In the genomic region with DNA sequence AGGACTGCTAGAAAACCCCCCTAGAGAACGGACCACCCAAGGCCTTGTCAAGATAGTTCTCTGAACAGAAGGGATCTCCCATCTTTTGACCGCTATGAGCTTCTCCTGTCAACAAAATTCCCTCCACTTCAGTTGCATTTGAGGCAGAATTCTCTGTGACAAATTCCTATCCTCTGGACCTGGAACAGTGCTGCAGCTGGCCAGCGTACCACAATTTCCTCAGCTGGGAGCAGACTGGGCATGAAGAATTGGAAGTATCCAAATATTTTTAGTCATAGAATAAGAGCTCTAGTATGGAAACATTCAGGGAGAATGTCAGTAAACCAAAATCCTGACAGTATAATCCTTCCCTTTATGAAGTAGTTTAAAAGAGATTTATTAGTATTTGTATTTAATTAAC, we compare ENCODE assay signal across 23 cellular contexts.
"Had no signal": no experiment of that assay in that cellular context is flagged by ENCODE, and none has a peak within 500 bp of the region (broad histone marks: within the 10 kb centered on the region; RNA-seq: fewer than 3 reads in every experiment).

No MANE protein-coding gene starts in this region.

- H3K36me3 Mint-ChIP-seq: mesothelial cell of epicardium; natural killer cell treated with Interleukin-12 subunit alpha and Interleukin-12 subunit beta and Interleukin-15 and Interleukin-18, amount 100 ng/mL, for 72 hours had no signal

- DNase-seq: heart right ventricle; islet precursor cell; lower lobe of right lung; mammary epithelial cell; mesendoderm; naive thymus-derived CD4-positive, alpha-beta T cell; ovary; right lobe of liver; stimulated activated CD4-positive, alpha-beta T cell treated with anti-CD3 and anti-CD28 coated beads, Interleukin-4, amount 100 ng/mL, for 24 hours; stimulated activated naive B cell treated with anti-CD40 and anti-IgM and Interleukin-4, amounts not matched to agents 10 μg/mL and 1 μg/mL and 100 μg/mL, for 72 hours; stimulated activated naive CD8-positive, alpha-beta T cell treated with anti-CD3 and anti-CD28 coated beads, Interleukin-15, Interleukin-2, amounts not matched to agents 100 U/mL and 50 U/mL, for 24 hours; stomach; testis; thyroid gland; transverse colon; upper lobe of left lung had no signal

- H3K9me3 Mint-ChIP-seq: mesothelial cell of epicardium; naive thymus-derived CD4-positive, alpha-beta T cell; natural killer cell treated with Interleukin-12 subunit alpha and Interleukin-12 subunit beta and Interleukin-15 and Interleukin-18, amount 100 ng/mL, for 72 hours; stimulated activated naive B cell treated with anti-CD40 and anti-IgM and Interleukin-4, amounts not matched to agents 10 μg/mL and 1 μg/mL and 100 μg/mL, for 72 hours had no signal

- H3K27me3 Mint-ChIP-seq: naive thymus-derived CD4-positive, alpha-beta T cell; natural killer cell treated with Interleukin-12 subunit alpha and Interleukin-12 subunit beta and Interleukin-15 and Interleukin-18, amount 100 ng/mL, for 72 hours; progenitor cell of endocrine pancreas; stimulated activated naive B cell treated with anti-CD40 and anti-IgM and Interleukin-4, amounts not matched to agents 10 μg/mL and 1 μg/mL and 100 μg/mL, for 72 hours had no signal

- H3K4me3 Mint-ChIP-seq: mesothelial cell of epicardium; naive thymus-derived CD4-positive, alpha-beta T cell; natural killer cell treated with Interleukin-12 subunit alpha and Interleukin-12 subunit beta and Interleukin-15 and Interleukin-18, amount 100 ng/mL, for 72 hours; stimulated activated naive B cell treated with anti-CD40 and anti-IgM and Interleukin-4, amounts not matched to agents 10 μg/mL and 1 μg/mL and 100 μg/mL, for 72 hours had no signal

- H3K27ac ChIP-seq: heart right ventricle, hepatocyte, lower lobe of right lung, ovary, right atrium auricular region, right lobe of liver, skin epidermis, stomach, testis, thyroid gland, transverse colon, upper lobe of left lung, vagina had no signal

- H3K27me3 ChIP-seq: heart right ventricle, hepatocyte, ovary, right atrium auricular region, right lobe of liver, stomach, testis, thyroid gland, transverse colon, upper lobe of left lung, vagina had no signal

- ATAC-seq: lower lobe of right lung; naive thymus-derived CD4-positive, alpha-beta T cell; natural killer cell treated with Interleukin-12 subunit alpha and Interleukin-12 subunit beta and Interleukin-15 and Interleukin-18, amount 100 ng/mL, for 72 hours; right lobe of liver; stimulated activated naive B cell treated with anti-CD40 and anti-IgM and Interleukin-4, amounts not matched to agents 10 μg/mL and 1 μg/mL and 100 μg/mL, for 72 hours; stimulated activated naive CD8-positive, alpha-beta T cell treated with anti-CD3 and anti-CD28 coated beads, Interleukin-15, Interleukin-2, amounts not matched to agents 100 U/mL and 50 U/mL, for 24 hours had no signal

- H3K9me3 ChIP-seq: heart right ventricle, lower lobe of right lung, ovary, right atrium auricular region, right lobe of liver, stomach, testis, thyroid gland, transverse colon, upper lobe of left lung, vagina had no signal

- H3K4me3 ChIP-seq: heart right ventricle, hepatocyte, lower lobe of right lung, ovary, right atrium auricular region, right lobe of liver, skin epidermis, stomach, testis, thyroid gland, transverse colon, upper lobe of left lung, vagina had no signal

- H3K79me2 ChIP-seq: hepatocyte had no signal

- H3K27ac Mint-ChIP-seq: mesothelial cell of epicardium; progenitor cell of endocrine pancreas; stimulated activated naive B cell treated with anti-CD40 and anti-IgM and Interleukin-4, amounts not matched to agents 10 μg/mL and 1 μg/mL and 100 μg/mL, for 72 hours had no signal

- H3K4me1 Mint-ChIP-seq: mesothelial cell of epicardium had no signal

- H3K4me2 ChIP-seq: hepatocyte had no signal

- H3K36me3 ChIP-seq: heart right ventricle, lower lobe of right lung, ovary, right atrium auricular region, right lobe of liver, stomach, thyroid gland, transverse colon, upper lobe of left lung, vagina had no signal

- H2AFZ ChIP-seq: hepatocyte had no signal

- H3K4me1 ChIP-seq: right lobe of liver, vagina had no signal
